In genomic region chr10:101031796-101032636, GRCh38 we compare ENCODE assay signal across 8 cellular contexts. TPM values are rescaled to one million over a fixed set of nuclear protein-coding genes. Genes with fewer than 3 reads are reported as not detected.
DNase-seq lines count a peak whose midpoint lies in the region; FAIRE-seq and TF ChIP-seq lines count a peak whose summit lies in the region.

No MANE protein-coding gene starts in this region.

- peak overlapping the region; percentile 66 for H3K4me2 ChIP-seq in endothelial cell of umbilical vein (ENCODE audit: insufficient read depth, low read length)

- peak overlapping the region; percentile 94 for H2AFZ ChIP-seq in endothelial cell of umbilical vein (ENCODE audit: low read depth, low read length)

- POLR2A ChIA-PET in endothelial cell of umbilical vein (lab: Charles Lee): no interaction called here

- H3K4me3 ChIP-seq in BE2C (ENCODE audit: low read depth, low read length) (peak overlapping the region; percentile 80), HAP-1 (peak overlapping the region; percentile 58), endothelial cell of umbilical vein (replicated peaks in 1 of 3; ENCODE audit: insufficient read depth in 1 of 3, low read depth in 1 of 3, low read length in 3 of 3) (peak overlapping the region; percentile 48 to 77 (median 71))

- peak overlapping the region; percentile 91 for H3K27ac ChIP-seq in endothelial cell of umbilical vein (ENCODE audit: insufficient read depth, low read depth, low read length)

- no peaks in the 10 kb centered on the region for H3K9me1 ChIP-seq in endothelial cell of umbilical vein (replicated peaks; ENCODE audit: control insufficient read depth, extremely low read depth, insufficient read depth, low read length)

- DNase-seq in BE2C: peak; percentile 64
- DNase-seq in HAP-1 (ENCODE audit: low spot score in 2 of 2): peak in 1 of 2 experiments; percentile 70
- DNase-seq in NOMO-1 (lab: John Stamatoyannopoulos, UW; ENCODE audit: unreplicated experiment in 2 of 2): peak; percentile 42 to 46
- DNase-seq in activated T-cell treated with anti-CD3 and anti-CD28 coated beads for 24 hours (ENCODE audit: low read depth): peak; percentile 60
- no peak for DNase-seq in endothelial cell of umbilical vein (ENCODE audit: low read depth, low spot score)
- DNase-seq in midbrain (lab: John Stamatoyannopoulos, UW): peak; percentile 87
- DNase-seq in stimulated activated CD8-positive, alpha-beta memory T cell treated with anti-CD3 and anti-CD28 coated beads, Interleukin-15, amount 100 ng/mL, for 24 hours (ENCODE audit: low read depth): peak; percentile 37
- no peak for DNase-seq in GM19239 (ENCODE audit: insufficient read length, low spot score)

- no peaks in the 10 kb centered on the region for H3K27me3 ChIP-seq in BE2C
- no peaks in the 10 kb centered on the region for H3K27me3 ChIP-seq in HAP-1 (ENCODE audit: low read depth)
- peaks cover 0 to 9% of the 10 kb centered on the region in 2 experiments for H3K27me3 ChIP-seq in endothelial cell of umbilical vein (ENCODE audit: control insufficient read depth in 2 of 2, insufficient read depth in 2 of 2, low read length in 2 of 2)

- intact Hi-C loops in endothelial cell of umbilical vein (cut with micrococcal nuclease): loop anchor here (1.0 to 5.0 kb wide), 4 partner anchors 9 to 35 kb away; no protein-coding TSS in a partner anchor

- CTCF ChIA-PET in endothelial cell of umbilical vein (lab: Charles Lee): interaction anchor here (1.0 to 6.3 kb wide), 11 partner anchors 9 to 143 kb away, joined by 3 to 74 read pairs (median 7); partner anchors contain the start of gene KAZALD1

- no peaks in the 10 kb centered on the region for H4K20me1 ChIP-seq in endothelial cell of umbilical vein (replicated peaks; ENCODE audit: control insufficient read depth, extremely low read depth, insufficient read depth, low read length)

- in situ Hi-C loops in HAP-1 (cut with MboI; ENCODE audit: low sequenced_read_pairs): no loop called here

- TF ChIP-seq CTCF in BE2C (IDR thresholded peaks at IDR 0.05; ENCODE audit: low read depth, low read length): no peak
- TF ChIP-seq CTCF in endothelial cell of umbilical vein (IDR thresholded peaks at IDR 0.05; ENCODE audit: extremely low read depth in 1 of 2, insufficient read depth in 1 of 2, low read depth in 1 of 2, low read length in 2 of 2): no peak

- peak overlapping the region; percentile 90 for H3K9ac ChIP-seq in endothelial cell of umbilical vein (replicated peaks; ENCODE audit: extremely low read depth, insufficient read depth, low read length)

- H3K9me3 ChIP-seq in BE2C (no peaks in the 10 kb centered on the region), HAP-1 (no peaks in the 10 kb centered on the region), endothelial cell of umbilical vein (replicated peaks; ENCODE audit: control insufficient read depth, insufficient read depth, low read length) (no peaks in the 10 kb centered on the region)

- H3K4me1 ChIP-seq in BE2C (peaks cover 19% of the 10 kb centered on the region), HAP-1 (peaks cover 12% of the 10 kb centered on the region), endothelial cell of umbilical vein (ENCODE audit: control insufficient read depth, extremely low read depth, insufficient read depth, low read length) (peaks cover 16% of the 10 kb centered on the region)

- dilution Hi-C loops in endothelial cell of umbilical vein (cut with MboI; ENCODE audit: extremely low pct_ligation_motif_present, low sequenced_read_pairs): no loop called here

- H3K36me3 ChIP-seq in BE2C: no peaks in the 10 kb centered on the region
- no peaks in the 10 kb centered on the region; the same call in none of the 2 replicates for H3K36me3 ChIP-seq in HAP-1 (replicated peaks)
- peaks cover 10 to 18% of the 10 kb centered on the region in 2 experiments for H3K36me3 ChIP-seq in endothelial cell of umbilical vein (ENCODE audit: control insufficient read depth in 2 of 2, extremely low read depth in 1 of 2, insufficient read depth in 2 of 2, low read length in 2 of 2)

- BruUV-seq in endothelial cell of umbilical vein (replicated peaks; lab: Mats Ljungman, UMichigan): no TSS peak

- no peak for FAIRE-seq in endothelial cell of umbilical vein (lab: Jason Lieb, UNC)
- FAIRE-seq in GM19239 (lab: Jason Lieb, UNC): no peak

- TF ChIP-seq POLR2A in endothelial cell of umbilical vein (IDR thresholded peaks at IDR 0.05; ENCODE audit: low read depth, low read length): no peak

- H3K79me2 ChIP-seq in endothelial cell of umbilical vein (ENCODE audit: control insufficient read depth, insufficient read depth, low read length): peaks cover 11% of the 10 kb centered on the region

TF ChIP-seq in endothelial cell of umbilical vein, 7 proteins besides CTCF, POLR2A, EP300 and RAD21:
- TF ChIP-seq FOS (IDR thresholded peaks at IDR 0.05; ENCODE audit: borderline replicate concordance, insufficient read depth, low read length) (no peak), MAX (IDR thresholded peaks at IDR 0.05; ENCODE audit: insufficient read depth, insufficient read length) (no peak), EZH2 (IDR thresholded peaks at IDR 0.05; ENCODE audit: borderline replicate concordance, low read depth, low read length, severe bottlenecking) (no peak), JUN (IDR thresholded peaks at IDR 0.05; ENCODE audit: borderline replicate concordance, insufficient read depth, insufficient read length, low read depth) (no peak), GATA2 (IDR thresholded peaks at IDR 0.05; ENCODE audit: insufficient read depth, insufficient read length, low read depth, low read length) (no peak), MYC (IDR thresholded peaks at IDR 0.05; ENCODE audit: low read depth, low read length) (no peak), POLR2AphosphoS5 (IDR thresholded peaks at IDR 0.05; ENCODE audit: insufficient read depth, low read depth, low read length) (no peak)

RNA-seq across cellular contexts. Expression of gene SFXN3, which starts 1.0 kb away (rescaled TPM):
- polyA plus RNA-seq in BE2C (2012; ENCODE audit: insufficient read depth, insufficient read length, low read depth): 31.7 TPM
- total RNA-seq in endothelial cell of umbilical vein: 79.6 and 83.1 TPM in 2 replicates
- polyA plus RNA-seq in endothelial cell of umbilical vein: 117 and 125 TPM in 2 replicates
- polyA plus RNA-seq in endothelial cell of umbilical vein (2011; cell fraction: cytosol; rRNA removed): 75.8 and 81.7 TPM in 2 replicates
- polyA plus RNA-seq in endothelial cell of umbilical vein (2011; cell fraction: nucleus; rRNA removed): 327 and 344 TPM in 2 replicates
- polyA plus RNA-seq in endothelial cell of umbilical vein (2012): 67.4 and 75.2 TPM in 2 replicates
- polyA minus RNA-seq in endothelial cell of umbilical vein: 177 and 187 TPM in 2 replicates
- 82.2 TPM for polyA minus RNA-seq in endothelial cell of umbilical vein (2011; cell fraction: cytosol; rRNA and poly(A)+ RNA removed)
- polyA minus RNA-seq in endothelial cell of umbilical vein (2011; cell fraction: nucleus; rRNA and poly(A)+ RNA removed): 63.1 and 94.4 TPM in 2 replicates

RNA-seq across cellular contexts. Expression of gene PDZD7, which starts 1.1 kb away (rescaled TPM):
- polyA plus RNA-seq in BE2C (2012; ENCODE audit: insufficient read depth, insufficient read length, low read depth): 9.7 TPM
- total RNA-seq in endothelial cell of umbilical vein: 0.55 and 1.6 TPM in 2 replicates
- polyA plus RNA-seq in endothelial cell of umbilical vein: 0.41 and 0.92 TPM in 2 replicates
- 0.36 and 0.69 TPM in 2 replicates for polyA plus RNA-seq in endothelial cell of umbilical vein (2011; cell fraction: cytosol; rRNA removed)
- polyA plus RNA-seq in endothelial cell of umbilical vein (2011; cell fraction: nucleus; rRNA removed): 1.3 and 1.7 TPM in 2 replicates
- 1.0 and 2.6 TPM in 2 replicates for polyA plus RNA-seq in endothelial cell of umbilical vein (2012)
- 0.22 and 0.45 TPM in 2 replicates for polyA minus RNA-seq in endothelial cell of umbilical vein
- polyA minus RNA-seq in endothelial cell of umbilical vein (2011; cell fraction: cytosol; rRNA and poly(A)+ RNA removed): 0.72 TPM
- polyA minus RNA-seq in endothelial cell of umbilical vein (2011; cell fraction: nucleus; rRNA and poly(A)+ RNA removed): 0.14 TPM in 1 of 2 replicates, not detected in the other

RNA-seq across cellular contexts. Expression of gene KAZALD1, which starts 29.8 kb away (rescaled TPM):
- polyA plus RNA-seq in BE2C (2012; ENCODE audit: insufficient read depth, insufficient read length, low read depth): 27.2 TPM
- total RNA-seq in endothelial cell of umbilical vein: 2.9 and 3.3 TPM in 2 replicates
- polyA plus RNA-seq in endothelial cell of umbilical vein: 3.0 TPM in 2 replicates
- 2.0 and 2.7 TPM in 2 replicates for polyA plus RNA-seq in endothelial cell of umbilical vein (2011; cell fraction: cytosol; rRNA removed)
- polyA plus RNA-seq in endothelial cell of umbilical vein (2011; cell fraction: nucleus; rRNA removed): 2.5 and 3.7 TPM in 2 replicates
- 0.44 and 0.63 TPM in 2 replicates for polyA plus RNA-seq in endothelial cell of umbilical vein (2012)
- polyA minus RNA-seq in endothelial cell of umbilical vein: 2.7 and 2.8 TPM in 2 replicates
- 27.1 TPM for polyA minus RNA-seq in endothelial cell of umbilical vein (2011; cell fraction: cytosol; rRNA and poly(A)+ RNA removed)
- 0.91 and 1.1 TPM in 2 replicates for polyA minus RNA-seq in endothelial cell of umbilical vein (2011; cell fraction: nucleus; rRNA and poly(A)+ RNA removed)

RNA-seq across cellular contexts. Expression of gene LZTS2, which starts 32.4 kb away (rescaled TPM):
- 98.8 TPM for polyA plus RNA-seq in BE2C (2012; ENCODE audit: insufficient read depth, insufficient read length, low read depth)
- 63.7 and 70.8 TPM in 2 replicates for total RNA-seq in endothelial cell of umbilical vein
- 79.5 and 93.2 TPM in 2 replicates for polyA plus RNA-seq in endothelial cell of umbilical vein
- 47.6 and 58.9 TPM in 2 replicates for polyA plus RNA-seq in endothelial cell of umbilical vein (2011; cell fraction: cytosol; rRNA removed)
- 72.5 and 108 TPM in 2 replicates for polyA plus RNA-seq in endothelial cell of umbilical vein (2011; cell fraction: nucleus; rRNA removed)
- polyA plus RNA-seq in endothelial cell of umbilical vein (2012): 36.0 and 47.0 TPM in 2 replicates
- polyA minus RNA-seq in endothelial cell of umbilical vein: 32.0 and 39.4 TPM in 2 replicates
- polyA minus RNA-seq in endothelial cell of umbilical vein (2011; cell fraction: cytosol; rRNA and poly(A)+ RNA removed): 16.4 TPM
- polyA minus RNA-seq in endothelial cell of umbilical vein (2011; cell fraction: nucleus; rRNA and poly(A)+ RNA removed): 16.7 and 31.8 TPM in 2 replicates

RNA-seq across cellular contexts. Expression of gene TWNK, which starts 44.7 kb away (rescaled TPM):
- polyA plus RNA-seq in BE2C (2012; ENCODE audit: insufficient read depth, insufficient read length, low read depth): 96.5 TPM
- 10.9 and 12.3 TPM in 2 replicates for total RNA-seq in endothelial cell of umbilical vein
- polyA plus RNA-seq in endothelial cell of umbilical vein: 4.3 and 5.6 TPM in 2 replicates
- polyA plus RNA-seq in endothelial cell of umbilical vein (2011; cell fraction: cytosol; rRNA removed): 7.0 and 8.7 TPM in 2 replicates
- 8.0 and 9.7 TPM in 2 replicates for polyA plus RNA-seq in endothelial cell of umbilical vein (2011; cell fraction: nucleus; rRNA removed)
- polyA plus RNA-seq in endothelial cell of umbilical vein (2012): 12.8 and 12.9 TPM in 2 replicates
- polyA minus RNA-seq in endothelial cell of umbilical vein: 11.8 and 13.0 TPM in 2 replicates
- 14.4 TPM for polyA minus RNA-seq in endothelial cell of umbilical vein (2011; cell fraction: cytosol; rRNA and poly(A)+ RNA removed)
- polyA minus RNA-seq in endothelial cell of umbilical vein (2011; cell fraction: nucleus; rRNA and poly(A)+ RNA removed): 5.4 and 5.8 TPM in 2 replicates

Comparison
In these comparisons a context has a peak if more than half of its experiments do, and no peak if none do; other contexts are left out.
1. DNase-seq: peak in BE2C (single experiment), NOMO-1 (2 of 2), activated T-cell treated with anti-CD3 and anti-CD28 coated beads for 24 hours (single experiment), midbrain (single experiment) and stimulated activated CD8-positive, alpha-beta memory T cell treated with anti-CD3 and anti-CD28 coated beads, Interleukin-15, amount 100 ng/mL, for 24 hours (single experiment); none in endothelial cell of umbilical vein (single experiment) and GM19239 (single experiment).
2. Peak in every context shown above with its lines, with median percentiles within 50 percentile points of each other: H3K4me3 ChIP-seq.